Comparison of ENCODE assay signal across 34 cellular contexts in genomic region chr9:128526729-128527128, GRCh38.
"Had no signal": no experiment of that assay in that cellular context is flagged by ENCODE, and none has a peak within 500 bp of the region (broad histone marks: within the 10 kb centered on the region; RNA-seq: fewer than 3 reads in every experiment).

No MANE protein-coding gene starts in this region.

- H3K27me3 Mint-ChIP-seq: activated CD4-positive, alpha-beta memory T cell treated with anti-CD3 and anti-CD28 coated beads, Interleukin-2, amount 10 ng/mL, durations not matched to agents 7 days and 5 days; activated naive CD4-positive, alpha-beta T cell treated with anti-CD3 and anti-CD28 coated beads, Interleukin-2, amount 10 ng/mL, durations not matched to agents 7 days and 5 days; activated naive CD8-positive, alpha-beta T cell; activated naive CD8-positive, alpha-beta T cell treated with anti-CD3 and anti-CD28 coated beads, Interleukin-2, amount 50 U/mL, for 24 hours had no signal

- H3K27ac Mint-ChIP-seq: activated CD4-positive, alpha-beta memory T cell treated with anti-CD3 and anti-CD28 coated beads, Interleukin-2, amount 10 ng/mL, durations not matched to agents 7 days and 5 days; activated naive CD4-positive, alpha-beta T cell treated with anti-CD3 and anti-CD28 coated beads, Interleukin-2, amount 10 ng/mL, durations not matched to agents 7 days and 5 days; activated naive CD8-positive, alpha-beta T cell; activated naive CD8-positive, alpha-beta T cell treated with anti-CD3 and anti-CD28 coated beads, Interleukin-2, amount 50 U/mL, for 24 hours had no signal

- H3K27me3 ChIP-seq: brain microvascular endothelial cell, Peyer's patch had no signal

- H3K9me3 Mint-ChIP-seq: activated CD4-positive, alpha-beta memory T cell treated with anti-CD3 and anti-CD28 coated beads, Interleukin-2, amount 10 ng/mL, durations not matched to agents 7 days and 5 days; activated naive CD4-positive, alpha-beta T cell treated with anti-CD3 and anti-CD28 coated beads, Interleukin-2, amount 10 ng/mL, durations not matched to agents 7 days and 5 days; activated naive CD8-positive, alpha-beta T cell treated with anti-CD3 and anti-CD28 coated beads, Interleukin-2, amount 50 U/mL, for 24 hours had no signal

- ATAC-seq: activated naive CD8-positive, alpha-beta T cell treated with anti-CD3 and anti-CD28 coated beads, Interleukin-2, amount 50 U/mL, for 24 hours; PC-3; Right ventricle myocardium inferior had no signal

- DNase-seq: activated CD4-positive, alpha-beta memory T cell treated with anti-CD3 and anti-CD28 coated beads, Interleukin-2, amount 10 ng/mL, durations not matched to agents 7 days and 5 days; activated CD4-positive, alpha-beta T cell treated with anti-CD3 and anti-CD28 coated beads for 1 hour; activated CD4-positive, alpha-beta T cell treated with anti-CD3 and anti-CD28 coated beads for 48 hours; activated CD4-positive, CD25-positive, alpha-beta regulatory T cell; activated effector memory CD4-positive, alpha-beta T cell treated with Interleukin-2 at 50 U/mL for 16 hours; activated naive CD4-positive, alpha-beta T cell treated with anti-CD3 and anti-CD28 coated beads, Interleukin-2, amount 10 ng/mL, durations not matched to agents 7 days and 5 days; activated naive CD8-positive, alpha-beta T cell treated with anti-CD3 and anti-CD28 coated beads, Interleukin-2, amount 50 U/mL, for 24 hours; activated T-cell treated with anti-CD3 and anti-CD28 coated beads, Interleukin-2, amount 50 U/mL, for 48 hours; amniotic stem cell; aorta; brain microvascular endothelial cell; central memory CD4-positive, alpha-beta T cell; Karpas-422; KBM-7; NCI-H1048; NCI-H1105 treated with DMSO at 0.1 percent for 48 hours; NCI-H1436; NCI-H1694; NCI-H1930; NCI-H2081 treated with DMSO at 0.1 percent for 48 hours; NCI-H345; NCI-H524 treated with DMSO at 0.1 percent for 48 hours; NCI-H748 treated with DMSO at 0.1 percent for 48 hours; NK-92 treated with Interleukin-12 subunit alpha and Interleukin-12 subunit beta, amount 100 ng/mL, for 24 hours; PC-3; Peyer's patch; RPMI8226; SIG-M5; SW 1271; T-helper 1 cell; T1000; WERI-Rb-1 had no signal

- H3K27ac ChIP-seq: brain microvascular endothelial cell, Peyer's patch, WERI-Rb-1 had no signal

- H3K9me3 ChIP-seq: Peyer's patch had no signal

- H3K4me1 Mint-ChIP-seq: activated naive CD4-positive, alpha-beta T cell treated with anti-CD3 and anti-CD28 coated beads, Interleukin-2, amount 10 ng/mL, durations not matched to agents 7 days and 5 days; activated naive CD8-positive, alpha-beta T cell treated with anti-CD3 and anti-CD28 coated beads, Interleukin-2, amount 50 U/mL, for 24 hours had no signal

- H3K4me3 Mint-ChIP-seq: activated CD4-positive, alpha-beta memory T cell treated with anti-CD3 and anti-CD28 coated beads, Interleukin-2, amount 10 ng/mL, durations not matched to agents 7 days and 5 days; activated naive CD4-positive, alpha-beta T cell treated with anti-CD3 and anti-CD28 coated beads, Interleukin-2, amount 10 ng/mL, durations not matched to agents 7 days and 5 days; activated naive CD8-positive, alpha-beta T cell; activated naive CD8-positive, alpha-beta T cell treated with anti-CD3 and anti-CD28 coated beads, Interleukin-2, amount 50 U/mL, for 24 hours had no signal

- H3K4me1 ChIP-seq: Peyer's patch had no signal

- H3K4me3 ChIP-seq: Peyer's patch had no signal
